ENCODE assay signal across 8 cellular contexts in the genomic region with DNA sequence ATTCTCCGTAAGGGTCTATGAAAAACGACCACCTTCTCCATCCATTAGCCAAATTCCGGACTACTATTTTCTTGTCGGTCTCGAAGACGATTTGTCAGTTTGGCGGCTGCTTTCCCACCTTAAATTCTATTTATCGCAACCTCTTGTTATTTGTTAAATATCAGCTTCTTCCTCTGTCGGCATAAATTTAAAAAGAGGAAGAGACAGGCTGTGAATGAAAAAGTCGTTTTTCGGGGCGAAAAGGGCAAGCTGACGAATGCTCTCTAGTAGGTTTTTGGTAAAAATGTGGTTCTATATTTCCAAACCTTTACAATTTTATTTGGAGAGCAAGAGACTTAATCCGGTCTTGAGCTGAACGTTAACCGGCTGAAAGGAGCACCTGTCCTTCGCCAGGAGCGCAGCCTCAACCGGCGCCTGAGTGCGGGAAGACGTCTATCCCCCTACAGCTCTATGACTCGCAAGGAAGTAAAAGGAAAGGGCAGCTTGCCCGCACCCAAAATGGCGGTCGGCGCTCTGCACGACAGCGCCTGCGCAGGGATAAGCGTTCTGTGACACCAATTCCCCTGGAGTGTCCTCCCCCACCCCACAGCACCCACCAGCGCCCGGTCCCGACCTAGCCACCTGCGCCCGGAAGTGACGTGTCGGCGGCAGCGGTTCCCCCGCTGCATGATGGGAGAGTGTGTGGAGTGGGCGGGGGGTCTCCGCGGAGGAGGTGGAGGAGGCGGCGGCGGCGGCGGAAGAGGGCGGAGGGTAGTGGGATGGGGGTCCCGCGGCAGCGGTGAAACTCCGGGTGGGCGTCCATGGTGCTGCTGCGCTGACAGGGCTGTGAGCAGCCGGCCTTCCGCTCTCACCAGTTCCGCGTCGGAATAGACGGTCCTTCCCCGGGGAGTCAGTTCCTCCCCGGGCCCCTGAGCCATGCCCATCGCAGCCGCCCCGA. TPM values are rescaled to one million over a fixed set of nuclear protein-coding genes. Genes with fewer than 3 reads are reported as not detected.
DNase-seq lines count a peak whose midpoint lies in the region; ATAC-seq and TF ChIP-seq lines count a peak whose summit lies in the region.

A gene with protein sequence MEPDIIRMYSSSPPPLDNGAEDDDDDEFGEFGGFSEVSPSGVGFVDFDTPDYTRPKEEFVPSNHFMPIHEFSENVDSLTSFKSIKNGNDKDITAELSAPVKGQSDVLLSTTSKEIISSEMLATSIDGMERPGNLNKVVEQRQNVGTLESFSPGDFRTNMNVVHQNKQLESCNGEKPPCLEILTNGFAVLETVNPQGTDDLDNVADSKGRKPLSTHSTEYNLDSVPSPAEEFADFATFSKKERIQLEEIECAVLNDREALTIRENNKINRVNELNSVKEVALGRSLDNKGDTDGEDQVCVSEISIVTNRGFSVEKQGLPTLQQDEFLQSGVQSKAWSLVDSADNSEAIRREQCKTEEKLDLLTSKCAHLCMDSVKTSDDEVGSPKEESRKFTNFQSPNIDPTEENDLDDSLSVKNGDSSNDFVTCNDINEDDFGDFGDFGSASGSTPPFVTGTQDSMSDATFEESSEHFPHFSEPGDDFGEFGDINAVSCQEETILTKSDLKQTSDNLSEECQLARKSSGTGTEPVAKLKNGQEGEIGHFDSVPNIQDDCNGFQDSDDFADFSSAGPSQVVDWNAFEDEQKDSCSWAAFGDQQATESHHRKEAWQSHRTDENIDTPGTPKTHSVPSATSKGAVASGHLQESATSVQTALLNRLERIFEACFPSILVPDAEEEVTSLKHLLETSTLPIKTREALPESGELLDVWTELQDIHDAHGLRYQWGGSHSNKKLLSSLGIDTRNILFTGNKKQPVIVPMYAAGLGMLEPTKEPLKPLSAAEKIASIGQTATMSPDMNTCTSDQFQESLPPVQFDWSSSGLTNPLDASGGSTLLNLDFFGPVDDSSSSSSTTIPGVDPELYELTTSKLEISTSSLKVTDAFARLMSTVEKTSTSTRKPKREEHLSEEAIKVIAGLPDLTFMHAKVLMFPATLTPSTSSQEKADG (plus strand): TSS at position 662 of the 937 bp plus-strand sequence. CDS start 27,147 bp downstream, outside the sequence.

- no peaks in the 10 kb centered on the region for H3K9me3 Mint-ChIP-seq in WTC11

- CTCF ChIA-PET in AG04449 (lab: Yijun Ruan, JAX): interaction anchor here (0.7 to 8.0 kb wide), 51 partner anchors 9 to 1050 kb away, joined by 3 to 137 read pairs (median 5); no protein-coding TSS in a partner anchor
- CTCF ChIA-PET in WTC11 (lab: Charles Lee): interaction anchor here (0.6 to 3.5 kb wide), 19 partner anchors 9 to 540 kb away, joined by 3 to 28 read pairs (median 4); partner anchors contain the start of gene SERTAD2

- ATAC-seq in GM18907 (IDR thresholded peaks at IDR 0.05; ENCODE audit: unreplicated experiment) (peak; percentile 84), HG03159 (IDR thresholded peaks at IDR 0.05; ENCODE audit: unreplicated experiment) (peak; percentile 80), WTC11 (peak; percentile 95)

- H3K4me3 ChIP-seq in AG04449 (ENCODE audit: low read depth, low read length) (peak within 1 kb of the TSS; percentile 91), cardiac fibroblast (replicated peaks in 1 of 2; ENCODE audit: low read depth in 2 of 2, low read length in 2 of 2) (peak within 1 kb of the TSS; percentile 89 to 98)

- peak within 1 kb of the TSS; percentile 98 for H3K27ac Mint-ChIP-seq in WTC11

- POLR2A ChIA-PET in AG04449 (lab: Yijun Ruan, JAX) (interaction anchor here (0.6 to 1.4 kb wide), 3 partner anchors 40 to 1889 kb away, joined by 3 to 5 read pairs (median 5); no protein-coding TSS in a partner anchor), WTC11 (lab: Charles Lee) (interaction anchor here (0.9 to 1.7 kb wide), 4 partner anchors 16 to 227 kb away, joined by 3 to 8 read pairs (median 4); no protein-coding TSS in a partner anchor)

- peaks cover 18% of the 10 kb centered on the region for H3K4me1 Mint-ChIP-seq in WTC11

- H3K27me3 Mint-ChIP-seq in WTC11 (ENCODE audit: low read depth): no peaks in the 10 kb centered on the region

- H3K36me3 Mint-ChIP-seq in WTC11: no peaks in the 10 kb centered on the region

- peak within 1 kb of the TSS; percentile 100 for H3K4me3 Mint-ChIP-seq in WTC11

- DNase-seq in AG04449 (ENCODE audit: low read depth, low spot score) (peak; percentile 87), NCI-H226 (peak; percentile 99), WTC11 (ENCODE audit: low spot score) (peak; percentile 98), cardiac fibroblast (ENCODE audit: low read depth in 2 of 2) (peak; percentile 98 to 99), iPS-NIHi7 (ENCODE audit: extremely low spot score) (peak; percentile 99), smooth muscle cell of the brain vasculature (ENCODE audit: low read depth, low spot score) (peak; percentile 95)

- TF ChIP-seq CTCF in AG04449 (IDR thresholded peaks at IDR 0.05; ENCODE audit: insufficient read depth, low read length, missing control alignments) (no peak), WTC11 (IDR thresholded peaks at IDR 0.05) (no peak), cardiac fibroblast (IDR thresholded peaks at IDR 0.05; ENCODE audit: low read depth, low read length) (no peak)

TF ChIP-seq in WTC11, 78 proteins besides CTCF, POLR2A, EP300 and RAD21 (continues in another document):
- TF ChIP-seq CBFB (CRISPR knock-in tag; IDR thresholded peaks at IDR 0.05; ENCODE audit: low read depth) (no peak), ZNF423 (CRISPR knock-in tag; IDR thresholded peaks at IDR 0.05) (no peak), FOXK1 (CRISPR knock-in tag; IDR thresholded peaks at IDR 0.05) (no peak), CDX4 (CRISPR knock-in tag; IDR thresholded peaks at IDR 0.05; ENCODE audit: borderline replicate concordance) (no peak), ATF1 (CRISPR knock-in tag; IDR thresholded peaks at IDR 0.05) (no peak), ERG (CRISPR knock-in tag; IDR thresholded peaks at IDR 0.05) (no peak), RORB (CRISPR knock-in tag; IDR thresholded peaks at IDR 0.05) (no peak), JAZF1 (CRISPR knock-in tag; IDR thresholded peaks at IDR 0.05) (no peak), SP1 (CRISPR knock-in tag; conservative IDR thresholded peaks at IDR 0.05) (peak; percentile 90), ELF4 (CRISPR knock-in tag; IDR thresholded peaks at IDR 0.05; ENCODE audit: low read depth) (no peak)
- TF ChIP-seq, protein P1, sequence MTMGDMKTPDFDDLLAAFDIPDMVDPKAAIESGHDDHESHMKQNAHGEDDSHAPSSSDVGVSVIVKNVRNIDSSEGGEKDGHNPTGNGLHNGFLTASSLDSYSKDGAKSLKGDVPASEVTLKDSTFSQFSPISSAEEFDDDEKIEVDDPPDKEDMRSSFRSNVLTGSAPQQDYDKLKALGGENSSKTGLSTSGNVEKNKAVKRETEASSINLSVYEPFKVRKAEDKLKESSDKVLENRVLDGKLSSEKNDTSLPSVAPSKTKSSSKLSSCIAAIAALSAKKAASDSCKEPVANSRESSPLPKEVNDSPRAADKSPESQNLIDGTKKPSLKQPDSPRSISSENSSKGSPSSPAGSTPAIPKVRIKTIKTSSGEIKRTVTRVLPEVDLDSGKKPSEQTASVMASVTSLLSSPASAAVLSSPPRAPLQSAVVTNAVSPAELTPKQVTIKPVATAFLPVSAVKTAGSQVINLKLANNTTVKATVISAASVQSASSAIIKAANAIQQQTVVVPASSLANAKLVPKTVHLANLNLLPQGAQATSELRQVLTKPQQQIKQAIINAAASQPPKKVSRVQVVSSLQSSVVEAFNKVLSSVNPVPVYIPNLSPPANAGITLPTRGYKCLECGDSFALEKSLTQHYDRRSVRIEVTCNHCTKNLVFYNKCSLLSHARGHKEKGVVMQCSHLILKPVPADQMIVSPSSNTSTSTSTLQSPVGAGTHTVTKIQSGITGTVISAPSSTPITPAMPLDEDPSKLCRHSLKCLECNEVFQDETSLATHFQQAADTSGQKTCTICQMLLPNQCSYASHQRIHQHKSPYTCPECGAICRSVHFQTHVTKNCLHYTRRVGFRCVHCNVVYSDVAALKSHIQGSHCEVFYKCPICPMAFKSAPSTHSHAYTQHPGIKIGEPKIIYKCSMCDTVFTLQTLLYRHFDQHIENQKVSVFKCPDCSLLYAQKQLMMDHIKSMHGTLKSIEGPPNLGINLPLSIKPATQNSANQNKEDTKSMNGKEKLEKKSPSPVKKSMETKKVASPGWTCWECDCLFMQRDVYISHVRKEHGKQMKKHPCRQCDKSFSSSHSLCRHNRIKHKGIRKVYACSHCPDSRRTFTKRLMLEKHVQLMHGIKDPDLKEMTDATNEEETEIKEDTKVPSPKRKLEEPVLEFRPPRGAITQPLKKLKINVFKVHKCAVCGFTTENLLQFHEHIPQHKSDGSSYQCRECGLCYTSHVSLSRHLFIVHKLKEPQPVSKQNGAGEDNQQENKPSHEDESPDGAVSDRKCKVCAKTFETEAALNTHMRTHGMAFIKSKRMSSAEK (CRISPR knock-in tag; IDR thresholded peaks at IDR 0.05; ENCODE audit: borderline replicate concordance): no peak
- TF ChIP-seq, protein P2, sequence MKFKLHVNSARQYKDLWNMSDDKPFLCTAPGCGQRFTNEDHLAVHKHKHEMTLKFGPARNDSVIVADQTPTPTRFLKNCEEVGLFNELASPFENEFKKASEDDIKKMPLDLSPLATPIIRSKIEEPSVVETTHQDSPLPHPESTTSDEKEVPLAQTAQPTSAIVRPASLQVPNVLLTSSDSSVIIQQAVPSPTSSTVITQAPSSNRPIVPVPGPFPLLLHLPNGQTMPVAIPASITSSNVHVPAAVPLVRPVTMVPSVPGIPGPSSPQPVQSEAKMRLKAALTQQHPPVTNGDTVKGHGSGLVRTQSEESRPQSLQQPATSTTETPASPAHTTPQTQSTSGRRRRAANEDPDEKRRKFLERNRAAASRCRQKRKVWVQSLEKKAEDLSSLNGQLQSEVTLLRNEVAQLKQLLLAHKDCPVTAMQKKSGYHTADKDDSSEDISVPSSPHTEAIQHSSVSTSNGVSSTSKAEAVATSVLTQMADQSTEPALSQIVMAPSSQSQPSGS (CRISPR knock-in tag; IDR thresholded peaks at IDR 0.05; ENCODE audit: borderline replicate concordance, low read depth): no peak

RNA-seq across cellular contexts. Expression of the gene that starts here (rescaled TPM):
- total RNA-seq in WTC11 (2021): 14.9 to 16.3 TPM (median 15.0 TPM) in 3 replicates

Comparison
In these comparisons a context has a peak if more than half of its experiments do, and no peak if none do; other contexts are left out.
1. Peak in every context shown above with its lines: DNase-seq, ATAC-seq and H3K4me3 ChIP-seq.